8 cellular contexts compared by ENCODE assay signal in the genomic region with DNA sequence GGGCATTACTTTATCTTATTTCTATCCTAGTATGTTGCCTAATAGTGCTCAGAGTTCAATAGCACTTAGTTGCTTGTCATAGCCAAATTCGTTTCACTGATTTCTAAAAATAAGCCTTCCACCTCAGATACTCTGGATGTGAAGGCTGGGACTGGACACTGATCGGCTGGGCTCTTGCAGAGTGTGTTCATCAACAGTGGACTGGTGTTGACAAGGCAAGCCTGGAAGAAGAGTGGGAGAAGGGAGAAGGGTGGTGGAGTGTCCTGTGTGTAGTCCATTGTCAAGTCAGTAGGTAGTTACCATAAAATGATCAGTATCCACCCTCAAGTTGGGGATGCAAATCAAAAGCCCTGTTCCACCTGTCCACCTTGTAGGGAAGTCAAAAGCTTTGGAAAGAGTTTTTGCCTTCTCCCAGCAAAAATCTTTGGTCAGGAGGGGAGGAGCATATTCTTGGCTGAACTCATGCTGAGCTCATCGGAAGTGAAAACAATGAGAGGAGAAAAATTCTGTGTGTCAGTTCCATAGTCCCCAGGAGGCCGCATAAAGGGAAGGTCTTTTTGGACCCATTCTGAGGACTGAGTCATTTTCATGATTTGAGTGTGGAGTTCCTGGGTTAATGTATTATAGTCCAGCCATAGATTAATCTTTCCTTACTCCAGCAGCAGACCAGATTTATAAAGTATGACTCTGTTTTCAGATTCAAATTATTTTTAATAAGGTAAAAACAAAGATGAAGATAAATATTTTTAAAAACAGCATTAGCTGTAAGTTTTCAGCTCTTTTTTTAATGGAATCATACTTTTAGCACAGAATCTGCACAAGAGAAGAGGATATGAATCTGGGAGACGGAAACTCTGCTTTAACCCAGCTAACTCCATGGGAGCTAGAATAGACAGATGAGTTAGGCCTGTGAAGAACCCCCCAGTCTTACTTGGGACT.
DNase-seq lines count a peak whose midpoint lies in the region; ATAC-seq and TF ChIP-seq lines count a peak whose summit lies in the region.

No MANE protein-coding gene starts in this region.

- H3K4me3 Mint-ChIP-seq in GM23338 (peak overlapping the region; percentile 34), natural killer cell (no peak overlapping the region)

- H3K27me3 Mint-ChIP-seq in GM23338 (ENCODE audit: insufficient read depth, low read depth, poor library complexity), result peaks cover 5% of the 10 kb centered on the region
- H3K27me3 Mint-ChIP-seq in natural killer cell (ENCODE audit: low read depth in 2 of 2), result no peaks in the 10 kb centered on the region

- H3K27ac Mint-ChIP-seq in GM23338 (peak overlapping the region; percentile 75), natural killer cell (peak overlapping the region; percentile 75 to 83)

- peaks cover 20% of the 10 kb centered on the region for H4K20me1 ChIP-seq in GM23338 (replicated peaks; ENCODE audit: insufficient read depth)

- no peak overlapping the region for H2AFZ ChIP-seq in GM23338

- peak; percentile 37 for DNase-seq in GM23338 (ENCODE audit: low spot score)
- DNase-seq in RPMI8226, result peak; percentile 58
- DNase-seq in fibroblast of gingiva (ENCODE audit: low read depth), result peak; percentile 70
- DNase-seq in natural killer cell, result no peak
- no peak for DNase-seq in NOMO-1 treated with DMSO at 0.1 percent for 48 hours (lab: John Stamatoyannopoulos, UW; ENCODE audit: unreplicated experiment)
- DNase-seq in NCI-H82 (lab: John Stamatoyannopoulos, UW), result no peak
- DNase-seq in NK-92 (lab: John Stamatoyannopoulos, UW; ENCODE audit: unreplicated experiment), result no peak

- H3K4me1 ChIP-seq in GM23338 (ENCODE audit: insufficient read depth), result peaks cover 35% of the 10 kb centered on the region

- H3K79me2 ChIP-seq in GM23338 (replicated peaks; ENCODE audit: insufficient read depth), result peaks cover 77% of the 10 kb centered on the region

- H3K4me3 ChIP-seq in GM23338, result peak overlapping the region; percentile 21; the same call in 1 of the 2 replicates

- peaks cover 30% of the 10 kb centered on the region for H3K36me3 ChIP-seq in GM23338 (ENCODE audit: insufficient read depth)

- H3K4me2 ChIP-seq in GM23338, result peak overlapping the region; percentile 67

- peak; percentile 47 for ATAC-seq in GM23338
- ATAC-seq in natural killer cell, result no peak
- no peak for ATAC-seq in HG02973 (IDR thresholded peaks at IDR 0.05; ENCODE audit: unreplicated experiment)

- no peak for TF ChIP-seq CTCF in GM23338 (conservative IDR thresholded peaks at IDR 0.05; ENCODE audit: low read depth in 2 of 2)
- no peak for TF ChIP-seq CTCF in natural killer cell (IDR thresholded peaks at IDR 0.05)

- H3K36me3 Mint-ChIP-seq in GM23338 (ENCODE audit: low read depth), result peaks cover 33% of the 10 kb centered on the region
- peaks cover 20% of the 10 kb centered on the region for H3K36me3 Mint-ChIP-seq in natural killer cell

- no peaks in the 10 kb centered on the region for H3K9me2 ChIP-seq in GM23338 (ENCODE audit: insufficient read depth)

- no peaks in the 10 kb centered on the region for H3K27me3 ChIP-seq in GM23338 (ENCODE audit: insufficient read depth)

- H3K9me3 Mint-ChIP-seq in GM23338, result no peaks in the 10 kb centered on the region
- H3K9me3 Mint-ChIP-seq in natural killer cell, result no peaks in the 10 kb centered on the region

- intact Hi-C loops in natural killer cell (cut with micrococcal nuclease), result no loop called here

- no peak overlapping the region for H3K27ac ChIP-seq in GM23338 (ENCODE audit: low read depth)

- peaks cover 44% of the 10 kb centered on the region for H3K4me1 Mint-ChIP-seq in GM23338
- peaks cover 66 to 76% of the 10 kb centered on the region in 2 donors for H3K4me1 Mint-ChIP-seq in natural killer cell

- H3F3A ChIP-seq in GM23338 (replicated peaks; ENCODE audit: low read depth), result peaks cover 8% of the 10 kb centered on the region; the same call in 1 of the 2 replicates

TF ChIP-seq in GM23338, 12 proteins besides CTCF, POLR2A, EP300 and RAD21 (continues in another document):
- TF ChIP-seq EZH2phosphoT487 (IDR thresholded peaks at IDR 0.05; ENCODE audit: unreplicated experiment) (no peak), CREB1 (CRISPR knock-in tag; IDR thresholded peaks at IDR 0.05; ENCODE audit: low read depth) (no peak), STAT1 (IDR thresholded peaks at IDR 0.05; ENCODE audit: unreplicated experiment) (no peak), EZH2 (IDR thresholded peaks at IDR 0.05; ENCODE audit: low read depth, unreplicated experiment) (no peak), NANOG (IDR thresholded peaks at IDR 0.05; ENCODE audit: borderline replicate concordance) (no peak), POLR2AphosphoS5 (IDR thresholded peaks at IDR 0.05; ENCODE audit: low read depth) (no peak), JUNB (IDR thresholded peaks at IDR 0.05; ENCODE audit: unreplicated experiment) (no peak)
- TF ChIP-seq, protein P1, sequence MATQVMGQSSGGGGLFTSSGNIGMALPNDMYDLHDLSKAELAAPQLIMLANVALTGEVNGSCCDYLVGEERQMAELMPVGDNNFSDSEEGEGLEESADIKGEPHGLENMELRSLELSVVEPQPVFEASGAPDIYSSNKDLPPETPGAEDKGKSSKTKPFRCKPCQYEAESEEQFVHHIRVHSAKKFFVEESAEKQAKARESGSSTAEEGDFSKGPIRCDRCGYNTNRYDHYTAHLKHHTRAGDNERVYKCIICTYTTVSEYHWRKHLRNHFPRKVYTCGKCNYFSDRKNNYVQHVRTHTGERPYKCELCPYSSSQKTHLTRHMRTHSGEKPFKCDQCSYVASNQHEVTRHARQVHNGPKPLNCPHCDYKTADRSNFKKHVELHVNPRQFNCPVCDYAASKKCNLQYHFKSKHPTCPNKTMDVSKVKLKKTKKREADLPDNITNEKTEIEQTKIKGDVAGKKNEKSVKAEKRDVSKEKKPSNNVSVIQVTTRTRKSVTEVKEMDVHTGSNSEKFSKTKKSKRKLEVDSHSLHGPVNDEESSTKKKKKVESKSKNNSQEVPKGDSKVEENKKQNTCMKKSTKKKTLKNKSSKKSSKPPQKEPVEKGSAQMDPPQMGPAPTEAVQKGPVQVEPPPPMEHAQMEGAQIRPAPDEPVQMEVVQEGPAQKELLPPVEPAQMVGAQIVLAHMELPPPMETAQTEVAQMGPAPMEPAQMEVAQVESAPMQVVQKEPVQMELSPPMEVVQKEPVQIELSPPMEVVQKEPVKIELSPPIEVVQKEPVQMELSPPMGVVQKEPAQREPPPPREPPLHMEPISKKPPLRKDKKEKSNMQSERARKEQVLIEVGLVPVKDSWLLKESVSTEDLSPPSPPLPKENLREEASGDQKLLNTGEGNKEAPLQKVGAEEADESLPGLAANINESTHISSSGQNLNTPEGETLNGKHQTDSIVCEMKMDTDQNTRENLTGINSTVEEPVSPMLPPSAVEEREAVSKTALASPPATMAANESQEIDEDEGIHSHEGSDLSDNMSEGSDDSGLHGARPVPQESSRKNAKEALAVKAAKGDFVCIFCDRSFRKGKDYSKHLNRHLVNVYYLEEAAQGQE (IDR thresholded peaks at IDR 0.05; ENCODE audit: unreplicated experiment), result no peak
- TF ChIP-seq, protein P2, sequence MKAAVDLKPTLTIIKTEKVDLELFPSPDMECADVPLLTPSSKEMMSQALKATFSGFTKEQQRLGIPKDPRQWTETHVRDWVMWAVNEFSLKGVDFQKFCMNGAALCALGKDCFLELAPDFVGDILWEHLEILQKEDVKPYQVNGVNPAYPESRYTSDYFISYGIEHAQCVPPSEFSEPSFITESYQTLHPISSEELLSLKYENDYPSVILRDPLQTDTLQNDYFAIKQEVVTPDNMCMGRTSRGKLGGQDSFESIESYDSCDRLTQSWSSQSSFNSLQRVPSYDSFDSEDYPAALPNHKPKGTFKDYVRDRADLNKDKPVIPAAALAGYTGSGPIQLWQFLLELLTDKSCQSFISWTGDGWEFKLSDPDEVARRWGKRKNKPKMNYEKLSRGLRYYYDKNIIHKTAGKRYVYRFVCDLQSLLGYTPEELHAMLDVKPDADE (IDR thresholded peaks at IDR 0.05), result no peak

Comparison
In these comparisons a context has a peak if more than half of its experiments do, and no peak if none do; other contexts are left out.
1. DNase-seq: peak in GM23338 (single experiment), RPMI8226 (single experiment) and fibroblast of gingiva (single experiment); none in natural killer cell (single experiment), NOMO-1 treated with DMSO at 0.1 percent for 48 hours (single experiment), NCI-H82 (single experiment) and NK-92 (single experiment).